ENCODE assay signal across 8 cellular contexts in genomic region chr21:46229133-46229922, GRCh38. TPM values are rescaled to one million over a fixed set of nuclear protein-coding genes. Genes with fewer than 3 reads are reported as not detected.
DNase-seq lines count a peak whose midpoint lies in the region; ATAC-seq lines count a peak whose summit lies in the region.

No MANE protein-coding gene starts in this region.

- peak overlapping the region; percentile 93 for H3K27ac Mint-ChIP-seq in activated naive CD8-positive, alpha-beta T cell treated with anti-CD3 and anti-CD28 coated beads for 36 hours

- peaks cover 10% of the 10 kb centered on the region for H3K9me3 ChIP-seq in iPS-18c (ENCODE audit: control insufficient read depth, insufficient read depth, low read length)

- peak overlapping the region; percentile 71 for H3K4me3 ChIP-seq in iPS-18c (ENCODE audit: insufficient read depth, low read depth, low read length)

- peaks cover 6% of the 10 kb centered on the region for H3K9me3 Mint-ChIP-seq in activated naive CD8-positive, alpha-beta T cell treated with anti-CD3 and anti-CD28 coated beads for 36 hours

- no peaks in the 10 kb centered on the region for H3K27me3 Mint-ChIP-seq in activated naive CD8-positive, alpha-beta T cell treated with anti-CD3 and anti-CD28 coated beads for 36 hours

- H3K36me3 Mint-ChIP-seq in activated naive CD8-positive, alpha-beta T cell treated with anti-CD3 and anti-CD28 coated beads for 36 hours = peaks cover 44% of the 10 kb centered on the region

- DNase-seq in activated gamma-delta T cell (lab: John Stamatoyannopoulos, UW) (peak; percentile 48), activated gamma-delta T cell treated with Interleukin-2 at 50 U/mL for 16 hours (no peak), NCI-H2029 treated with DMSO at 0.1 percent for 48 hours (lab: John Stamatoyannopoulos, UW) (peak; percentile 23)
- peak; percentile 5 for DNase-seq in activated naive CD8-positive, alpha-beta T cell treated with anti-CD3 and anti-CD28 coated beads for 36 hours
- peak; percentile 26 for DNase-seq in stimulated activated CD8-positive, alpha-beta memory T cell treated with anti-CD3 and anti-CD28 coated beads, Interleukin-4, amount 100 ng/mL, for 48 hours
- no peak for DNase-seq in stimulated activated CD4-positive, alpha-beta T cell treated with anti-CD3 and anti-CD28 coated beads, Interleukin-4, amount 100 ng/mL, for 1 hour

- peak; percentile 12 for ATAC-seq in HG02610 (IDR thresholded peaks at IDR 0.05; ENCODE audit: unreplicated experiment)

- H3K4me1 Mint-ChIP-seq in activated naive CD8-positive, alpha-beta T cell treated with anti-CD3 and anti-CD28 coated beads for 36 hours = peaks cover 44% of the 10 kb centered on the region

- peak overlapping the region; percentile 88 for H3K4me3 Mint-ChIP-seq in activated naive CD8-positive, alpha-beta T cell treated with anti-CD3 and anti-CD28 coated beads for 36 hours

RNA-seq across cellular contexts. Expression of gene LSS, which starts 0.8 kb away (rescaled TPM):
- 10 to 100 TPM; 15.8 to 16.7 TPM for total RNA-seq in activated naive CD8-positive, alpha-beta T cell treated with anti-CD3 and anti-CD28 coated beads for 36 hours

RNA-seq across cellular contexts. Expression of gene SPATC1L, which starts 45.1 kb away (rescaled TPM):
- 1 to 10 TPM; 6.3 to 6.9 TPM for total RNA-seq in activated naive CD8-positive, alpha-beta T cell treated with anti-CD3 and anti-CD28 coated beads for 36 hours

RNA-seq across cellular contexts. Expression of gene MCM3AP, which starts 56.1 kb away (rescaled TPM):
- total RNA-seq in activated naive CD8-positive, alpha-beta T cell treated with anti-CD3 and anti-CD28 coated beads for 36 hours = 100 to 1,000 TPM; 112 to 117 TPM

RNA-seq across cellular contexts. Expression of gene YBEY, which starts 56.8 kb away (rescaled TPM):
- 10 to 100 TPM; 12.1 to 14.3 TPM for total RNA-seq in activated naive CD8-positive, alpha-beta T cell treated with anti-CD3 and anti-CD28 coated beads for 36 hours

Comparison
In these comparisons a context has a peak if more than half of its experiments do, and no peak if none do; other contexts are left out.
1. DNase-seq: peak in activated gamma-delta T cell (single experiment), NCI-H2029 treated with DMSO at 0.1 percent for 48 hours (single experiment), activated naive CD8-positive, alpha-beta T cell treated with anti-CD3 and anti-CD28 coated beads for 36 hours (single experiment) and stimulated activated CD8-positive, alpha-beta memory T cell treated with anti-CD3 and anti-CD28 coated beads, Interleukin-4, amount 100 ng/mL, for 48 hours (single experiment); none in activated gamma-delta T cell treated with Interleukin-2 at 50 U/mL for 16 hours (single experiment) and stimulated activated CD4-positive, alpha-beta T cell treated with anti-CD3 and anti-CD28 coated beads, Interleukin-4, amount 100 ng/mL, for 1 hour (single experiment).